ENCODE assay signal across 29 cellular contexts in genomic region chr12:25034676-25035075, GRCh38.
A peak's percentile ranks its signal among the peaks of the same experiment; 100 is the strongest.
DNase-seq lines count a peak whose midpoint lies in the region; TF ChIP-seq lines count a peak whose summit lies in the region.
"Had no signal": no experiment of that assay in that cellular context is flagged by ENCODE, and none has a peak within 500 bp of the region (broad histone marks: within the 10 kb centered on the region; RNA-seq: fewer than 3 reads in every experiment).

No MANE protein-coding gene starts in this region.

- no peak for TF ChIP-seq EP300 in SK-N-SH (IDR thresholded peaks at IDR 0.05; ENCODE audit: borderline replicate concordance in 1 of 2, low read depth in 1 of 2, low read length in 1 of 2)

- no peaks in the 10 kb centered on the region for H3K79me2 ChIP-seq in SK-N-SH (ENCODE audit: insufficient read depth)

- H3K27me3 ChIP-seq in SK-N-SH (ENCODE audit: insufficient read depth): no peaks in the 10 kb centered on the region; the same call in 1 of the 2 replicates
- H3K27me3 ChIP-seq: colonic mucosa, testis had no signal

- peaks cover 0 to 6% of the 10 kb centered on the region in 2 experiments; a peak in 2 of 4 replicates for H3K4me1 ChIP-seq in SK-N-SH (ENCODE audit: control insufficient read depth in 1 of 2, insufficient read depth in 2 of 2, low read depth in 1 of 2, low read length in 1 of 2)
- H3K4me1 ChIP-seq: A549, colonic mucosa, testis had no signal

- H3K9me2 ChIP-seq in SK-N-SH: no peaks in the 10 kb centered on the region

- POLR2A ChIA-PET in SK-N-SH (lab: Yijun Ruan, JAX): no interaction called here

- no peak overlapping the region; a peak in 1 of 4 replicates for H3K4me3 ChIP-seq in SK-N-SH (ENCODE audit: low read depth in 2 of 2, low read length in 1 of 2)
- H3K4me3 ChIP-seq: A549, colonic mucosa, mucosa of descending colon, testis had no signal

- no peak for TF ChIP-seq RAD21 in SK-N-SH (IDR thresholded peaks at IDR 0.05; ENCODE audit: low read length)

- peak; percentile 8 for DNase-seq in AG08396 (ENCODE audit: low spot score)
- DNase-seq in LHCN-M2 (ENCODE audit: low read depth): peak; percentile 25
- DNase-seq in SK-N-SH: peak; percentile 14
- DNase-seq in hepatic stellate cell (ENCODE audit: low spot score): peak; percentile 14
- DNase-seq in HT-29 (ENCODE audit: low spot score): no peak
- DNase-seq in DMS79 (lab: John Stamatoyannopoulos, UW): no peak
- DNase-seq in stimulated activated CD4-positive, alpha-beta T cell treated with anti-CD3 and anti-CD28 coated beads, Interleukin-2, amount 100 ng/mL, for 48 hours: no peak
- DNase-seq in superior temporal gyrus (ENCODE audit: extremely low spot score): no peak
- DNase-seq: activated CD4-positive, alpha-beta T cell treated with anti-CD3 and anti-CD28 coated beads for 1 hour; activated CD8-positive, alpha-beta memory T cell treated with anti-CD3 and anti-CD28 coated beads, Interleukin-2, amount 50 U/mL, for 48 hours; activated CD8-positive, alpha-beta T cell treated with anti-CD3 and anti-CD28 coated beads for 36 hours; activated naive CD4-positive, alpha-beta T cell treated with anti-CD3 and anti-CD28 coated beads for 36 hours; AML-193; CD4-positive, alpha-beta T cell; colonic mucosa; effector CD8-positive, alpha-beta T cell; hippocampal formation; immature natural killer cell; Kasumi-1; left colon; mucosa of descending colon; NCI-H146; NK-92 treated with Interleukin-12 subunit alpha and Interleukin-12 subunit beta, amount 100 ng/mL, for 24 hours; PC-3; small intestine; stimulated activated naive CD4-positive, alpha-beta T cell treated with Interleukin-2 at 50 U/mL for 16 hours; T-helper 2 cell; testis had no signal

- H3K36me3 ChIP-seq in SK-N-SH (replicated peaks in 1 of 2; ENCODE audit: control insufficient read depth in 1 of 2, insufficient read depth in 2 of 2, low read length in 1 of 2): no peaks in the 10 kb centered on the region
- H3K36me3 ChIP-seq: colonic mucosa had no signal

- WGBS in SK-N-SH (ENCODE audit: low lambda C conversion rate): 33% methylated on average over 4 of the region's 4 CpGs

- H3K9ac ChIP-seq in SK-N-SH: no peak overlapping the region

- no peaks in the 10 kb centered on the region for H4K20me1 ChIP-seq in SK-N-SH (ENCODE audit: insufficient read depth)

- H2AFZ ChIP-seq in SK-N-SH (ENCODE audit: low read depth): no peak overlapping the region

- H3K27ac ChIP-seq in SK-N-SH (ENCODE audit: low read depth in 2 of 2, low read length in 1 of 2): no peak overlapping the region
- H3K27ac ChIP-seq: A549, colonic mucosa, testis had no signal

- CTCF ChIA-PET in SK-N-SH (lab: Yijun Ruan, JAX): interaction anchor here (0.6 kb wide), 1 partner anchor 38 kb away, joined by 3 read pairs; no protein-coding TSS in a partner anchor

- H3K9me3 ChIP-seq in SK-N-SH: no peaks in the 10 kb centered on the region
- H3K9me3 ChIP-seq: A549, colonic mucosa, mucosa of descending colon, testis had no signal

- H3F3A ChIP-seq in SK-N-SH (replicated peaks; ENCODE audit: insufficient read depth): no peaks in the 10 kb centered on the region

- no peak for TF ChIP-seq CTCF in SK-N-SH (IDR thresholded peaks at IDR 0.05)

- H3K4me2 ChIP-seq in SK-N-SH: no peak overlapping the region
- H3K4me2 ChIP-seq: A549 had no signal

TF ChIP-seq in SK-N-SH, 30 proteins besides CTCF, POLR2A, EP300 and RAD21:
- TF ChIP-seq IRF3 (IDR thresholded peaks at IDR 0.05; ENCODE audit: low read depth, low read length): no peak
- TF ChIP-seq JUND (IDR thresholded peaks at IDR 0.05): no peak
- TF ChIP-seq CHD2 (IDR thresholded peaks at IDR 0.05; ENCODE audit: low read length, partially characterized antibody): no peak
- TF ChIP-seq SMC3 (IDR thresholded peaks at IDR 0.05; ENCODE audit: low read depth, low read length): no peak
- TF ChIP-seq GATA2 (CRISPR knock-in tag; IDR thresholded peaks at IDR 0.05): no peak
- TF ChIP-seq NFIC (IDR thresholded peaks at IDR 0.05; ENCODE audit: borderline replicate concordance): no peak
- no peak for TF ChIP-seq ZBTB33 (IDR thresholded peaks at IDR 0.05; ENCODE audit: borderline replicate concordance, low read depth)
- no peak for TF ChIP-seq FOSL2 (IDR thresholded peaks at IDR 0.05; ENCODE audit: borderline replicate concordance, low read depth)
- TF ChIP-seq TAF1 (IDR thresholded peaks at IDR 0.05; ENCODE audit: borderline replicate concordance, low read depth, low read length): no peak
- TF ChIP-seq RFX5 (IDR thresholded peaks at IDR 0.05; ENCODE audit: low read length): no peak
- no peak for TF ChIP-seq FOXM1 (IDR thresholded peaks at IDR 0.05; ENCODE audit: low read depth)
- TF ChIP-seq ELF1 (IDR thresholded peaks at IDR 0.05): no peak
- TF ChIP-seq TCF12 (IDR thresholded peaks at IDR 0.05): no peak
- TF ChIP-seq, protein P1, sequence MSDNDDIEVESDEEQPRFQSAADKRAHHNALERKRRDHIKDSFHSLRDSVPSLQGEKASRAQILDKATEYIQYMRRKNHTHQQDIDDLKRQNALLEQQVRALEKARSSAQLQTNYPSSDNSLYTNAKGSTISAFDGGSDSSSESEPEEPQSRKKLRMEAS (IDR thresholded peaks at IDR 0.05; ENCODE audit: low read depth): no peak
- no peak for TF ChIP-seq NRF1 (IDR thresholded peaks at IDR 0.05; ENCODE audit: low read depth, low read length)

Comparison
In these comparisons a context has a peak if more than half of its experiments do, and no peak if none do; other contexts are left out.
1. DNase-seq: peak in AG08396 (single experiment), LHCN-M2 (single experiment), SK-N-SH (single experiment) and hepatic stellate cell (single experiment); none in HT-29 (single experiment), DMS79 (single experiment), stimulated activated CD4-positive, alpha-beta T cell treated with anti-CD3 and anti-CD28 coated beads, Interleukin-2, amount 100 ng/mL, for 48 hours (0 of 2) and superior temporal gyrus (single experiment).